In the genomic region with DNA sequence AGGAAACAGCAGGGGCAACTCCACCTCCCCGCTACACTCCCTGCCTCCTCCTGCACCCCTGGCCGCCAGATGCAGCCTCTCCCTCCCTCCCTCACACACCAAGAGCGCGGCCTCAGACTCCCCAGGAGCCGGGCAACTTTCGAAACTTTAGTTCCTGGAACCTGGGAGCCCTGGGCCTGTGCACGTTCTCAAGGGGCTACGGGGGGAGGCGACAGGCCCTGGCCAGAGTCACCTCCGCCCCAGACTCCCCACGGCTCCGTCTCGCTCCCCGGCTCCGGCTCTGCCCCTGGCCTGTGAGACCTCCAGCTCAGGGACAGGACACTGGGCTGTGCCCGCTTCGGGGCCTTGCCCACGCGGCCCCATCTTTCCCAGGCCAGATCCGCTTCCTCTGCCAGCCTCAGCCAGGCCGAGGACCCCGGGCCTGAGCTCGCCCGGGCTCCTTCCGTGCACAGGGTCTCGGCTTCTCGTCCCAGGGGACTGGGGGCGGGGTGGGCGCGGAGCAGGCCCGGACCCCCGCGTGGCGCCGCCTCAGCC, we compare ENCODE assay signal across 9 cellular contexts. TPM values are rescaled to one million over a fixed set of nuclear protein-coding genes. Genes with fewer than 3 reads are reported as not detected.
DNase-seq lines count a peak whose midpoint lies in the region; ATAC-seq and TF ChIP-seq lines count a peak whose summit lies in the region.
"Had no signal": no experiment of that assay in that cellular context is flagged by ENCODE, and none has a peak within 500 bp of the region (broad histone marks: within the 10 kb centered on the region; RNA-seq: fewer than 3 reads in every experiment).

No MANE protein-coding gene starts in this region.

- H3K27me3 ChIP-seq in HL-60 (ENCODE audit: insufficient read depth, poor library complexity, severe bottlenecking) = peaks cover 45% of the 10 kb centered on the region

- H3K36me3 Mint-ChIP-seq in dendritic cell treated with granulocyte-macrophage colony-stimulating factor and Interleukin-4, amounts not matched to agents 40 ng/mL and 50 ng/mL, for 4 days (ENCODE audit: low read depth) = peaks cover 13% of the 10 kb centered on the region
- H3K36me3 Mint-ChIP-seq in natural killer cell treated with Interleukin-12 subunit alpha and Interleukin-12 subunit beta and Interleukin-15 and Interleukin-18, amount 100 ng/mL, for 72 hours = no peaks in the 10 kb centered on the region

- peak overlapping the region; percentile 71 for H3K9ac ChIP-seq in ES-I3 (ENCODE audit: low read depth, low read length)

- peaks cover 50% of the 10 kb centered on the region for H3K27me3 Mint-ChIP-seq in dendritic cell treated with granulocyte-macrophage colony-stimulating factor and Interleukin-4, amounts not matched to agents 40 ng/mL and 50 ng/mL, for 4 days
- peaks cover 11 to 14% of the 10 kb centered on the region in 2 donors for H3K27me3 Mint-ChIP-seq in natural killer cell treated with Interleukin-12 subunit alpha and Interleukin-12 subunit beta and Interleukin-15 and Interleukin-18, amount 100 ng/mL, for 72 hours

- peaks cover 7% of the 10 kb centered on the region for H3K4me1 ChIP-seq in ES-I3 (ENCODE audit: insufficient read depth, low read length)

- peak overlapping the region; percentile 74 for H3K4me3 Mint-ChIP-seq in dendritic cell treated with granulocyte-macrophage colony-stimulating factor and Interleukin-4, amounts not matched to agents 40 ng/mL and 50 ng/mL, for 4 days
- peak overlapping the region; percentile 38 for H3K4me3 Mint-ChIP-seq in natural killer cell treated with Interleukin-12 subunit alpha and Interleukin-12 subunit beta and Interleukin-15 and Interleukin-18, amount 100 ng/mL, for 72 hours

- H3K4me3 ChIP-seq in HL-60 (replicated peaks; ENCODE audit: insufficient read depth, low read length) = peak overlapping the region; percentile 35

- intact Hi-C loops in dendritic cell treated with granulocyte-macrophage colony-stimulating factor and Interleukin-4, amounts not matched to agents 40 ng/mL and 50 ng/mL, for 4 days (cut with micrococcal nuclease) = no loop called here

- DNase-seq in HL-60 (ENCODE audit: low read depth in 1 of 2, low spot score in 1 of 2) (peak in 1 of 2 experiments; percentile 44), cortex of kidney (lab: John Stamatoyannopoulos, UW) (no peak), D341Med (ENCODE audit: low spot score) (no peak), substantia nigra (lab: John Stamatoyannopoulos, UW) (no peak)
- DNase-seq in natural killer cell treated with Interleukin-12 subunit alpha and Interleukin-12 subunit beta and Interleukin-15 and Interleukin-18, amount 100 ng/mL, for 72 hours (ENCODE audit: low spot score) = peak; percentile 37

- no peaks in the 10 kb centered on the region; the same call in 1 of the 2 replicates for H3K9me3 ChIP-seq in ES-I3 (ENCODE audit: control insufficient read depth, insufficient read depth, low read length)

- peak in 1 of 2 donors; percentile 29 for ATAC-seq in natural killer cell treated with Interleukin-12 subunit alpha and Interleukin-12 subunit beta and Interleukin-15 and Interleukin-18, amount 100 ng/mL, for 72 hours
- no peak for ATAC-seq in HG02981 (IDR thresholded peaks at IDR 0.05; ENCODE audit: unreplicated experiment)

- no peaks in the 10 kb centered on the region for H3K36me3 ChIP-seq in ES-I3 (ENCODE audit: insufficient read depth, low read length)

- TF ChIP-seq CTCF in HL-60 (IDR thresholded peaks at IDR 0.05; ENCODE audit: insufficient read depth, low read length) = no peak

- H3K9me3 Mint-ChIP-seq in dendritic cell treated with granulocyte-macrophage colony-stimulating factor and Interleukin-4, amounts not matched to agents 40 ng/mL and 50 ng/mL, for 4 days = no peaks in the 10 kb centered on the region
- no peaks in the 10 kb centered on the region for H3K9me3 Mint-ChIP-seq in natural killer cell treated with Interleukin-12 subunit alpha and Interleukin-12 subunit beta and Interleukin-15 and Interleukin-18, amount 100 ng/mL, for 72 hours

- peaks cover 15% of the 10 kb centered on the region for H3K4me1 Mint-ChIP-seq in dendritic cell treated with granulocyte-macrophage colony-stimulating factor and Interleukin-4, amounts not matched to agents 40 ng/mL and 50 ng/mL, for 4 days (ENCODE audit: low read depth)
- H3K4me1 Mint-ChIP-seq in natural killer cell treated with Interleukin-12 subunit alpha and Interleukin-12 subunit beta and Interleukin-15 and Interleukin-18, amount 100 ng/mL, for 72 hours (ENCODE audit: low read depth in 2 of 2) = peaks cover 0 to 4% of the 10 kb centered on the region in 2 donors

- H3K27ac Mint-ChIP-seq in dendritic cell treated with granulocyte-macrophage colony-stimulating factor and Interleukin-4, amounts not matched to agents 40 ng/mL and 50 ng/mL, for 4 days = peak overlapping the region; percentile 39
- H3K27ac Mint-ChIP-seq in natural killer cell treated with Interleukin-12 subunit alpha and Interleukin-12 subunit beta and Interleukin-15 and Interleukin-18, amount 100 ng/mL, for 72 hours = no peak overlapping the region

- no peak overlapping the region for H3K27ac ChIP-seq in HL-60 (replicated peaks)
- H3K27ac ChIP-seq in substantia nigra (ENCODE audit: low read depth, low read length, poor library complexity, severe bottlenecking) = no peak overlapping the region

RNA-seq across cellular contexts. Expression of a gene that starts 5.5 kb away (rescaled TPM):
- 1 to 10 TPM in 1 of 2 donors, under 1 TPM in 1; 0.21 to 1.0 TPM for total RNA-seq in natural killer cell treated with Interleukin-12 subunit alpha and Interleukin-12 subunit beta and Interleukin-15 and Interleukin-18, amount 100 ng/mL, for 72 hours
- total RNA-seq: HT1080 had no signal
